Comparison of ENCODE assay signal across 8 cellular contexts in the genomic region with DNA sequence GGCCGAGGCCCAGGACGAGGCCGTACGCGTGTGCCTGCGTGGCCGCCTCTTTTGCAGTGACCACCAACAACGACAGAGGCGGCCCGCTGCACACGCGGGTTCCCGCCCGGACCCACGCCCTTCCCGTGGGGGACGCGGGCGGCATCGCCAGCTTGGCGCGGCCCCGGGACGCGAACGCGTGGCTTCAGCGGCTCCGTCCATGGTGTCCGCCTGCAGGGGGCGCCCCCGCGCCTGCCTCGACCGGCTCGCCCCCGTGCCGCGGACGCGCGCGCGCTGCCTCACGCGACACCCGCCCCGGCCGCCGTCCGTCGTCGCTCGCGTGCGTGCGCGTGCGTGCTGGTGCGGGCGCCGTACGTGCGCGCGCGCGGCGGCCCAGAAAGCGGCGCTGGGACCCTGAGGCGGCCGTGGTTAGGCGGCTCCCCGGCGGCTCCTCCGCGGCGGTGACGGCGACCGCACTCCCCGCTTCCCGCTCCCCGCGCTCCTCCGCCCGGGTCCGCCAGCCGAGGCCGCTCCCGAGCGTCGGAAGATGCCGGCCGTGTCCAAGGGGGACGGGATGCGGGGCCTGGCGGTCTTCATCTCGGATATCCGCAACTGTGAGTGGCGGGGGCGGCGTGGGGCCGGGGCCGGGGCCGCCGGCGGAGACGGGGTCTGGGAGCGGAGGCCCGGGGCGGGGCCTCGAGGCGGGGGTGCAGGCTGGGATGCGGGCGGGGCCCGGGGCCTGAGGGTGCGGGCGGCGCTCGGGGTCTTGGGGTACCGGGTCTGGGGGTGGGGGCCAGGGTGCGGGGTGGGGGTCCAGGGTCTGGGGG. TPM values are rescaled to one million over a fixed set of nuclear protein-coding genes. Genes with fewer than 3 reads are reported as not detected.
DNase-seq lines count a peak whose midpoint lies in the region; TF ChIP-seq lines count a peak whose summit lies in the region.

Gene AP2A2, plus strand, starts transcription at position 375 of the 806 bp plus-strand sequence. Its CDS starts 152 bp downstream, at position 527.

- DNase-seq in EL = peak; percentile 87
- DNase-seq in GM23248 = peak; percentile 97
- DNase-seq in SKM-1 (lab: John Stamatoyannopoulos, UW; ENCODE audit: unreplicated experiment) = peak; percentile 50
- DNase-seq in glomerular visceral epithelial cell (ENCODE audit: extremely low spot score) = peak; percentile 89
- peak; percentile 98 for DNase-seq in osteocyte (ENCODE audit: extremely low spot score, unreplicated experiment)
- DNase-seq in testis = peak; percentile 89

- WGBS in GM23248 (ENCODE audit: low coverage in 1 of 2, low lambda C conversion rate in 2 of 2, missing lambda C conversion rate in 2 of 2), 2 experiments = 3 to 5% methylated on average over 79 to 99 of the region's 124 CpGs
- WGBS in testis, 2 donors = 3% methylated on average over 48 of the region's 124 CpGs; no CpG with 5 or more reads in 1 of the 2 donors

- in situ Hi-C loops in GM23248 (cut with MboI) = no loop called here

- peak within 1 kb of the TSS; percentile 84 for H3K4me2 ChIP-seq in GM23248 (ENCODE audit: unreplicated experiment)

- H3K27me3 ChIP-seq in GM23248 (replicated peaks; ENCODE audit: insufficient read depth) (no peaks in the 10 kb centered on the region), testis (no peaks in the 10 kb centered on the region)

- H3K27ac ChIP-seq in GM23248 (peak within 1 kb of the TSS; percentile 84), testis (peak within 1 kb of the TSS; percentile 80 to 91)

- peak within 1 kb of the TSS; percentile 71 for H2AFZ ChIP-seq in GM23248

- TF ChIP-seq CTCF in LNCAP (IDR thresholded peaks at IDR 0.05) (peak; percentile 89), osteocyte (IDR thresholded peaks at IDR 0.05) (peak; percentile 86), testis (IDR thresholded peaks at IDR 0.05) (peak; percentile 75 to 99 (median 92))

- H3K79me2 ChIP-seq in GM23248 (ENCODE audit: insufficient read depth) = peaks cover 45% of the 10 kb centered on the region

- H3K9me3 ChIP-seq in GM23248 (ENCODE audit: low read depth) (no peaks in the 10 kb centered on the region), testis (no peaks in the 10 kb centered on the region)

- no peak for TF ChIP-seq POLR2A in testis (IDR thresholded peaks at IDR 0.05)

- no peaks in the 10 kb centered on the region for H3K36me3 Mint-ChIP-seq in activated naive CD4-positive, alpha-beta T cell treated with anti-CD3 and anti-CD28 coated beads, Interleukin-2, amount 50 U/mL, for 24 hours
- H3K36me3 Mint-ChIP-seq in osteocyte (ENCODE audit: unreplicated experiment) = peaks cover 4% of the 10 kb centered on the region

- intact Hi-C loops in testis (cut with DNase I; ENCODE audit: low total_unique reads) = no loop called here

- no peaks in the 10 kb centered on the region for H3K9me3 Mint-ChIP-seq in activated naive CD4-positive, alpha-beta T cell treated with anti-CD3 and anti-CD28 coated beads, Interleukin-2, amount 50 U/mL, for 24 hours
- no peaks in the 10 kb centered on the region for H3K9me3 Mint-ChIP-seq in osteocyte (ENCODE audit: unreplicated experiment)

- H4K20me1 ChIP-seq in GM23248 (ENCODE audit: insufficient read depth) = no peaks in the 10 kb centered on the region; the same call in 1 of the 2 replicates

- H3F3A ChIP-seq in GM23248 (ENCODE audit: insufficient read depth) = peaks cover 5% of the 10 kb centered on the region; the same call in 1 of the 2 replicates

- H3K4me3 Mint-ChIP-seq in activated naive CD4-positive, alpha-beta T cell treated with anti-CD3 and anti-CD28 coated beads, Interleukin-2, amount 50 U/mL, for 24 hours = peak within 1 kb of the TSS; percentile 88
- peak within 1 kb of the TSS; percentile 86 for H3K4me3 Mint-ChIP-seq in osteocyte (ENCODE audit: unreplicated experiment)

- H3K27ac Mint-ChIP-seq in activated naive CD4-positive, alpha-beta T cell treated with anti-CD3 and anti-CD28 coated beads, Interleukin-2, amount 50 U/mL, for 24 hours = peak within 1 kb of the TSS; percentile 83
- H3K27ac Mint-ChIP-seq in osteocyte (ENCODE audit: unreplicated experiment) = peak within 1 kb of the TSS; percentile 86

- peaks cover 32% of the 10 kb centered on the region for H3K4me1 Mint-ChIP-seq in activated naive CD4-positive, alpha-beta T cell treated with anti-CD3 and anti-CD28 coated beads, Interleukin-2, amount 50 U/mL, for 24 hours
- peaks cover 21% of the 10 kb centered on the region for H3K4me1 Mint-ChIP-seq in osteocyte (ENCODE audit: unreplicated experiment)

- H3K9me2 ChIP-seq in GM23248 (ENCODE audit: insufficient read depth) = no peaks in the 10 kb centered on the region

- peak within 1 kb of the TSS; percentile 92 for H3K9ac ChIP-seq in GM23248

- H3K36me3 ChIP-seq in GM23248 (ENCODE audit: low read depth) (no peaks in the 10 kb centered on the region), testis (ENCODE audit: low read depth, missing control alignments) (no peaks in the 10 kb centered on the region)

- H3K4me3 ChIP-seq in GM23248 = peak within 1 kb of the TSS; percentile 83
- peak within 1 kb of the TSS; percentile 73 to 88 for H3K4me3 ChIP-seq in testis

- peaks cover 4% of the 10 kb centered on the region; the same call in 1 of the 2 replicates for H3K4me1 ChIP-seq in GM23248 (ENCODE audit: insufficient read depth)
- peaks cover 11% of the 10 kb centered on the region for H3K4me1 ChIP-seq in testis

- H3K27me3 Mint-ChIP-seq in activated naive CD4-positive, alpha-beta T cell treated with anti-CD3 and anti-CD28 coated beads, Interleukin-2, amount 50 U/mL, for 24 hours = no peaks in the 10 kb centered on the region
- H3K27me3 Mint-ChIP-seq in osteocyte (ENCODE audit: unreplicated experiment) = no peaks in the 10 kb centered on the region

RNA-seq across cellular contexts. Expression of gene AP2A2, which starts in this region (rescaled TPM):
- total RNA-seq in GM23248 (2014; rRNA removed; shearing (Covaris generic)) = 32.2 and 38.3 TPM in 2 replicates
- polyA plus RNA-seq in GM23248 (2016; fragmentation: Nextera tagmentation; extraction: Ambion mirVana) = 27.5 and 31.1 TPM in 2 replicates
- 96.7 and 102 TPM in 2 replicates for total RNA-seq in osteocyte
- 10 to 100 TPM; 82.0 to 95.0 TPM for total RNA-seq in testis
- polyA plus RNA-seq in testis (ENCODE audit: insufficient read depth, low read depth, low replicate concordance) = 106 TPM

Comparison
In these comparisons a context has a peak if more than half of its experiments do, and no peak if none do; other contexts are left out.
1. Peak in every context shown above with its lines: DNase-seq, H3K4me3 ChIP-seq and H3K27ac ChIP-seq.